19 cellular contexts compared by ENCODE assay signal in genomic region chr3:51944541-51945021, GRCh38. TPM values are rescaled to one million over a fixed set of nuclear protein-coding genes. Genes with fewer than 3 reads are reported as not detected.
DNase-seq lines count a peak whose midpoint lies in the region; ATAC-seq and TF ChIP-seq lines count a peak whose summit lies in the region.
"Had no signal": no experiment of that assay in that cellular context is flagged by ENCODE, and none has a peak within 500 bp of the region (broad histone marks: within the 10 kb centered on the region; RNA-seq: fewer than 3 reads in every experiment).

No MANE protein-coding gene starts in this region.

- intact Hi-C loops in Right ventricle myocardium superior (cut with DNase I): no loop called here
- intact Hi-C loops in left cardiac atrium (cut with DNase I): no loop called here
- intact Hi-C loops in aorta (cut with DNase I): no loop called here

- no peak overlapping the region for H2BK15ac ChIP-seq in mesenchymal stem cell (ENCODE audit: low read depth, poor library complexity, severe bottlenecking)

- no peak overlapping the region for H2AK5ac ChIP-seq in mesenchymal stem cell (ENCODE audit: low read length, severe bottlenecking)

- H4K8ac ChIP-seq in mesenchymal stem cell (ENCODE audit: low read length): no peak overlapping the region

- WGBS in mesenchymal stem cell: 96% methylated on average over 6 of the region's 7 CpGs
- WGBS in aorta, 2 donors: 89 to 90% methylated on average over 7 of the region's 7 CpGs

- H3K9me3 ChIP-seq in mesenchymal stem cell (ENCODE audit: control insufficient read depth, low read length) (no peaks in the 10 kb centered on the region), aorta (ENCODE audit: control insufficient read depth, low read length) (no peaks in the 10 kb centered on the region)

- H2BK12ac ChIP-seq in mesenchymal stem cell (ENCODE audit: low read length in 2 of 2): no peak overlapping the region

- H3K14ac ChIP-seq in mesenchymal stem cell (ENCODE audit: low read length in 2 of 2): no peak overlapping the region

- H3K4me1 ChIP-seq in mesenchymal stem cell (ENCODE audit: control insufficient read depth, insufficient read depth, low read depth, low read length) (peaks cover 22% of the 10 kb centered on the region), aorta (ENCODE audit: control insufficient read depth in 1 of 2, insufficient read depth in 2 of 2, low read length in 2 of 2) (no peaks in the 10 kb centered on the region)

- peaks cover 11% of the 10 kb centered on the region for H3K79me1 ChIP-seq in mesenchymal stem cell (replicated peaks; ENCODE audit: low read length, poor library complexity, severe bottlenecking)

- peak overlapping the region in 1 of 2 experiments; percentile 65 for H3K23ac ChIP-seq in mesenchymal stem cell (ENCODE audit: low read length in 2 of 2)

- H3K27ac ChIP-seq in RWPE1 (peak overlapping the region; percentile 91), mesenchymal stem cell (ENCODE audit: low read length, poor library complexity, severe bottlenecking) (no peak overlapping the region), aorta (ENCODE audit: low read depth in 1 of 2, low read length in 2 of 2) (no peak overlapping the region)
- H3K27ac ChIP-seq: HL-60 had no signal

- ATAC-seq in Right ventricle myocardium superior (ENCODE audit: poor library complexity): no peak
- no peak for ATAC-seq in left cardiac atrium
- no peak for ATAC-seq in aorta (ENCODE audit: low FRiP score)

- peaks cover 47 to 57% of the 10 kb centered on the region in 2 experiments for H3K36me3 ChIP-seq in mesenchymal stem cell (ENCODE audit: control insufficient read depth in 1 of 2, insufficient read depth in 2 of 2, low read depth in 1 of 2, low read length in 2 of 2)
- no peaks in the 10 kb centered on the region for H3K36me3 ChIP-seq in aorta (ENCODE audit: control insufficient read depth in 1 of 2, insufficient read depth in 2 of 2, low read length in 1 of 2)

- H4K91ac ChIP-seq in mesenchymal stem cell (ENCODE audit: low read length): peak overlapping the region; percentile 1

- TF ChIP-seq CTCF in RWPE1 (conservative IDR thresholded peaks at IDR 0.05; ENCODE audit: low read depth): no peak

- CTCF ChIA-PET in RWPE1 (lab: Yijun Ruan, JAX): interaction anchor here (0.7 kb wide), 1 partner anchor 178 kb away, joined by 3 read pairs; no protein-coding TSS in a partner anchor

- H2BK120ac ChIP-seq in mesenchymal stem cell (ENCODE audit: low read depth, low read length): no peak overlapping the region

- no peak overlapping the region for H2AFZ ChIP-seq in mesenchymal stem cell (ENCODE audit: low read depth, low read length)

- peak; percentile 38 for DNase-seq in Right ventricle myocardium superior
- no peak for DNase-seq in left cardiac atrium
- no peak for DNase-seq in RWPE1 (ENCODE audit: low spot score)
- no peak for DNase-seq in mesenchymal stem cell
- peak; percentile 41 to 75 for DNase-seq in aorta
- no peak for DNase-seq in activated naive CD4-positive, alpha-beta T cell treated with Interleukin-2 at 50 U/mL for 16 hours
- DNase-seq in A172 (ENCODE audit: low spot score): no peak
- DNase-seq: ACHN, AML-193, COR-L47, H7, NCI-H1105 treated with DMSO at 0.1 percent for 48 hours, NCI-H1694 treated with DMSO at 0.1 percent for 48 hours, NCI-H2107, NCI-H2227 treated with DMSO at 0.1 percent for 48 hours, NCI-H524, SIG-M5 had no signal

- H3K27me3 ChIP-seq in mesenchymal stem cell (ENCODE audit: control insufficient read depth in 1 of 2, insufficient read depth in 1 of 2, low read length in 2 of 2): no peaks in the 10 kb centered on the region
- H3K27me3 ChIP-seq in aorta (ENCODE audit: control insufficient read depth in 1 of 2, insufficient read depth in 2 of 2, low read length in 1 of 2): no peaks in the 10 kb centered on the region

- H2BK5ac ChIP-seq in mesenchymal stem cell (ENCODE audit: low read depth, low read length, poor library complexity, severe bottlenecking): no peak overlapping the region

- no peak overlapping the region for H3K9ac ChIP-seq in mesenchymal stem cell (ENCODE audit: low read length)

- no peak overlapping the region for H3K18ac ChIP-seq in mesenchymal stem cell (ENCODE audit: low read depth in 1 of 2, low read length in 2 of 2)

- no peak overlapping the region for H3K4ac ChIP-seq in mesenchymal stem cell (ENCODE audit: low read depth in 1 of 2, low read length in 2 of 2)

- POLR2A ChIA-PET in RWPE1 (lab: Yijun Ruan, JAX; ENCODE audit: low non-redundant PET): no interaction called here

- no peak overlapping the region for H3K4me2 ChIP-seq in mesenchymal stem cell (ENCODE audit: low read length, poor library complexity, severe bottlenecking)

- no peak overlapping the region for H3K4me3 ChIP-seq in mesenchymal stem cell (ENCODE audit: insufficient read depth in 1 of 2, low read depth in 1 of 2, low read length in 2 of 2)
- H3K4me3 ChIP-seq in aorta (ENCODE audit: low read length in 2 of 2): no peak overlapping the region

RNA-seq across cellular contexts. Expression of gene PARP3, which starts 2.4 kb away (rescaled TPM):
- total RNA-seq in Right ventricle myocardium superior (18.1 TPM), left cardiac atrium (10 to 100 TPM; 13.2 to 13.4 TPM), aorta (10 to 100 TPM; 11.6 to 18.1 TPM)
- polyA plus RNA-seq in mesenchymal stem cell (2013, experiment 1 of 2): 6.4 TPM
- polyA plus RNA-seq in mesenchymal stem cell (2013, experiment 2 of 2): 6.1 TPM
- 10 to 100 TPM; 11.0 to 35.0 TPM for polyA plus RNA-seq in aorta
- 41.4 and 45.4 TPM in 2 replicates for total RNA-seq in A172 (2014; rRNA removed; shearing (Covaris generic))

RNA-seq across cellular contexts. Expression of gene RRP9, which starts 2.9 kb away (rescaled TPM):
- total RNA-seq in Right ventricle myocardium superior (8.9 TPM), left cardiac atrium (10 to 100 TPM in 1 of 2 donors, 1 to 10 TPM in 1; 8.9 to 17.2 TPM), aorta (10 to 100 TPM in 1 of 2 donors, 1 to 10 TPM in 1; 9.3 to 11.4 TPM)
- polyA plus RNA-seq in mesenchymal stem cell (2013, experiment 1 of 2): 9.3 TPM
- polyA plus RNA-seq in mesenchymal stem cell (2013, experiment 2 of 2): 9.2 TPM
- polyA plus RNA-seq in aorta: 10 to 100 TPM in 1 of 2 donors, 1 to 10 TPM in 1; 5.0 to 11.0 TPM
- 48.7 and 51.4 TPM in 2 replicates for total RNA-seq in A172 (2014; rRNA removed; shearing (Covaris generic))

RNA-seq across cellular contexts. Expression of gene GPR62, which starts 10.6 kb away (rescaled TPM):
- total RNA-seq in Right ventricle myocardium superior (not detected), left cardiac atrium (under 1 TPM in 1 of 2 donors, not detected in 1; 0.53 TPM), aorta (not detected)
- not detected for polyA plus RNA-seq in mesenchymal stem cell (2013, experiment 1 of 2)
- polyA plus RNA-seq in mesenchymal stem cell (2013, experiment 2 of 2): 0.03 TPM
- polyA plus RNA-seq in aorta: under 1 TPM in 1 of 2 donors, not detected in 1; 0.15 TPM
- not detected in 2 replicates for total RNA-seq in A172 (2014; rRNA removed; shearing (Covaris generic))
- total RNA-seq: LHCN-M2 had no signal

RNA-seq across cellular contexts. Expression of gene PCBP4, which starts 22.7 kb away (rescaled TPM):
- total RNA-seq in Right ventricle myocardium superior (64.1 TPM), left cardiac atrium (10 to 100 TPM; 49.1 to 68.3 TPM), aorta (10 to 100 TPM; 58.1 to 63.7 TPM)
- polyA plus RNA-seq in mesenchymal stem cell (2013, experiment 1 of 2): 32.5 TPM
- polyA plus RNA-seq in mesenchymal stem cell (2013, experiment 2 of 2): 31.0 TPM
- 100 to 1,000 TPM in 1 of 2 donors, 10 to 100 TPM in 1; 29.4 to 124 TPM for polyA plus RNA-seq in aorta
- 99.7 and 107 TPM in 2 replicates for total RNA-seq in A172 (2014; rRNA removed; shearing (Covaris generic))

RNA-seq across cellular contexts. Expression of gene ABHD14B, which starts 29.3 kb away (rescaled TPM):
- 12.6 TPM for total RNA-seq in Right ventricle myocardium superior
- 10 to 100 TPM; 22.0 to 22.1 TPM for total RNA-seq in left cardiac atrium
- polyA plus RNA-seq in mesenchymal stem cell (2013, experiment 1 of 2): 15.5 TPM
- 15.1 TPM for polyA plus RNA-seq in mesenchymal stem cell (2013, experiment 2 of 2)
- total RNA-seq in aorta: 10 to 100 TPM; 18.2 to 40.0 TPM
- 10 to 100 TPM; 44.2 to 45.3 TPM for polyA plus RNA-seq in aorta
- total RNA-seq in A172 (2014; rRNA removed; shearing (Covaris generic)): 21.2 and 21.5 TPM in 2 replicates

Comparison
In these comparisons a context has a peak if more than half of its experiments do, and no peak if none do; other contexts are left out.
1. DNase-seq: peak in Right ventricle myocardium superior (single experiment) and aorta (2 of 2); none in left cardiac atrium (single experiment), RWPE1 (single experiment), mesenchymal stem cell (single experiment), activated naive CD4-positive, alpha-beta T cell treated with Interleukin-2 at 50 U/mL for 16 hours (single experiment) and A172 (single experiment).